1 cellular context compared by ENCODE assay signal in genomic region chrX:134020910-134021309, GRCh38.
TF ChIP-seq lines count a peak whose summit lies in the region.

No MANE protein-coding gene starts in this region.

TF ChIP-seq in HCT116, 20 proteins besides CTCF, POLR2A, EP300 and RAD21 (continued from another document):
- no peak for TF ChIP-seq REST (IDR thresholded peaks at IDR 0.05; ENCODE audit: low read depth)
- TF ChIP-seq, protein P1, sequence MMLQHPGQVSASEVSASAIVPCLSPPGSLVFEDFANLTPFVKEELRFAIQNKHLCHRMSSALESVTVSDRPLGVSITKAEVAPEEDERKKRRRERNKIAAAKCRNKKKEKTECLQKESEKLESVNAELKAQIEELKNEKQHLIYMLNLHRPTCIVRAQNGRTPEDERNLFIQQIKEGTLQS (IDR thresholded peaks at IDR 0.05), result no peak
- TF ChIP-seq ELF1 (IDR thresholded peaks at IDR 0.05; ENCODE audit: borderline replicate concordance, low read depth), result no peak
- no peak for TF ChIP-seq JUND (IDR thresholded peaks at IDR 0.05)
- TF ChIP-seq, protein P2, sequence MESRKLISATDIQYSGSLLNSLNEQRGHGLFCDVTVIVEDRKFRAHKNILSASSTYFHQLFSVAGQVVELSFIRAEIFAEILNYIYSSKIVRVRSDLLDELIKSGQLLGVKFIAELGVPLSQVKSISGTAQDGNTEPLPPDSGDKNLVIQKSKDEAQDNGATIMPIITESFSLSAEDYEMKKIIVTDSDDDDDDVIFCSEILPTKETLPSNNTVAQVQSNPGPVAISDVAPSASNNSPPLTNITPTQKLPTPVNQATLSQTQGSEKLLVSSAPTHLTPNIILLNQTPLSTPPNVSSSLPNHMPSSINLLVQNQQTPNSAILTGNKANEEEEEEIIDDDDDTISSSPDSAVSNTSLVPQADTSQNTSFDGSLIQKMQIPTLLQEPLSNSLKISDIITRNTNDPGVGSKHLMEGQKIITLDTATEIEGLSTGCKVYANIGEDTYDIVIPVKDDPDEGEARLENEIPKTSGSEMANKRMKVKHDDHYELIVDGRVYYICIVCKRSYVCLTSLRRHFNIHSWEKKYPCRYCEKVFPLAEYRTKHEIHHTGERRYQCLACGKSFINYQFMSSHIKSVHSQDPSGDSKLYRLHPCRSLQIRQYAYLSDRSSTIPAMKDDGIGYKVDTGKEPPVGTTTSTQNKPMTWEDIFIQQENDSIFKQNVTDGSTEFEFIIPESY (IDR thresholded peaks at IDR 0.05; ENCODE audit: extremely low read depth, insufficient replicate concordance, low read length), result no peak
- no peak for TF ChIP-seq MAX (IDR thresholded peaks at IDR 0.05)
- TF ChIP-seq SIN3A (IDR thresholded peaks at IDR 0.05; ENCODE audit: low read depth), result no peak
- TF ChIP-seq EZH2 (IDR thresholded peaks at IDR 0.05), result no peak
- no peak for TF ChIP-seq CEBPB (IDR thresholded peaks at IDR 0.05; ENCODE audit: low read depth)
- no peak for TF ChIP-seq EGR1 (IDR thresholded peaks at IDR 0.05; ENCODE audit: low read depth)
- no peak for TF ChIP-seq ZNF274 (IDR thresholded peaks at IDR 0.05; ENCODE audit: low read depth, low read length)
